In the genomic region with DNA sequence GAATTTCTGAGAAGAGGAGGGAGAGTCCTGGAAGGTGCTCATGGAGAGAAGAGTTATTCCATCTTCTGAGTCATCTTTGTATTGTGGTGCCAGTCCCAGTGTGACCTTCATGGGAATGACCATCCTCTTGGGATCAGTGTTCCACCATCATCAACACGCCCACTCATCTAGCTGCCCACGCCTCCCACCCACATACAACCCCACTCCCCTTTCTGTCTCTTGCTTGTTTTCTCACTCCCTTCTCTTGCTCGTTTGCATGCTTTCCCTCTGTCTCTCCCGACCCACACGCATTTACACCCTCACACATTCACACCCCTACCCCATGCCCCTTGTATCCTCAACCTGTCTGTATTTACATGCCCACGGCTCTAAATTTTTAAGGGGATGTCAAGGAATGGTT, we compare ENCODE assay signal across 19 cellular contexts.
DNase-seq lines count a peak whose midpoint lies in the region; ATAC-seq, FAIRE-seq and TF ChIP-seq lines count a peak whose summit lies in the region.
"Had no signal": no experiment of that assay in that cellular context is flagged by ENCODE, and none has a peak within 500 bp of the region (broad histone marks: within the 10 kb centered on the region; RNA-seq: fewer than 3 reads in every experiment).

No MANE protein-coding gene starts in this region.

- TF ChIP-seq CTCF in heart left ventricle (IDR thresholded peaks at IDR 0.05) (no peak), gastroesophageal sphincter (IDR thresholded peaks at IDR 0.05) (no peak), SK-N-SH (IDR thresholded peaks at IDR 0.05) (no peak)

- H3F3A ChIP-seq in SK-N-SH (replicated peaks; ENCODE audit: insufficient read depth) = no peaks in the 10 kb centered on the region

- no peak for DNase-seq in heart left ventricle
- DNase-seq in left ventricle myocardium superior = no peak
- no peak for DNase-seq in CD8-positive, alpha-beta memory T cell
- DNase-seq in H54 (ENCODE audit: insufficient read length, low spot score) = no peak
- DNase-seq in SK-N-SH = no peak
- DNase-seq: CD4-positive, alpha-beta memory T cell; DMS53; GOT3; KBM-7; NCI-H187; NCI-H2107; NCI-H510A; NCI-H748 treated with DMSO at 0.1 percent for 48 hours; SHP77 had no signal

- POLR2A ChIA-PET in CD8-positive, alpha-beta memory T cell (lab: Charles Lee) = no interaction called here
- POLR2A ChIA-PET in SK-N-SH (lab: Yijun Ruan, JAX) = no interaction called here

- TF ChIP-seq POLR2A in heart left ventricle (IDR thresholded peaks at IDR 0.05) (no peak), H54 (IDR thresholded peaks at IDR 0.05; ENCODE audit: low read depth, low read length) (no peak), gastroesophageal sphincter (IDR thresholded peaks at IDR 0.05) (no peak)

- H3K9me3 ChIP-seq in heart left ventricle (no peaks in the 10 kb centered on the region), skeletal muscle tissue (ENCODE audit: control insufficient read depth in 3 of 3, low read length in 3 of 3) (no peaks in the 10 kb centered on the region), gastroesophageal sphincter (no peaks in the 10 kb centered on the region), SK-N-SH (no peaks in the 10 kb centered on the region)
- no peaks in the 10 kb centered on the region for H3K9me3 ChIP-seq in CD8-positive, alpha-beta memory T cell (ENCODE audit: low read length)

- peaks cover 12 to 49% (median 17%) of the 10 kb centered on the region in 3 donors for H3K36me3 Mint-ChIP-seq in CD8-positive, alpha-beta memory T cell
- H3K36me3 Mint-ChIP-seq in dendritic cell treated with granulocyte-macrophage colony-stimulating factor and Interleukin-4, amounts not matched to agents 40 ng/mL and 50 ng/mL, for 4 days (ENCODE audit: low read depth) = peaks cover 70% of the 10 kb centered on the region

- H3K27me3 Mint-ChIP-seq in CD8-positive, alpha-beta memory T cell = peaks cover 0 to 1% of the 10 kb centered on the region in 2 donors
- no peaks in the 10 kb centered on the region for H3K27me3 Mint-ChIP-seq in dendritic cell treated with granulocyte-macrophage colony-stimulating factor and Interleukin-4, amounts not matched to agents 40 ng/mL and 50 ng/mL, for 4 days
- H3K27me3 Mint-ChIP-seq: B cell; CD4-positive, alpha-beta memory T cell had no signal

- intact Hi-C loops in heart left ventricle (cut with DNase I) = loop anchor here in 2 of 10 donors (5.0 to 10.0 kb wide), 2 partner anchors 284 to 472 kb away; a partner anchor contains a TSS
- intact Hi-C loops in left ventricle myocardium superior (cut with micrococcal nuclease) = no loop called here
- intact Hi-C loops in dendritic cell treated with granulocyte-macrophage colony-stimulating factor and Interleukin-4, amounts not matched to agents 40 ng/mL and 50 ng/mL, for 4 days (cut with micrococcal nuclease) = no loop called here

- TF ChIP-seq RAD21 in SK-N-SH (IDR thresholded peaks at IDR 0.05; ENCODE audit: low read length) = no peak

- WGBS in heart left ventricle, 4 donors = 86 to 94% (median 94%) methylated on average over 6 of the region's 6 CpGs
- 82 to 94% methylated on average over 5 to 6 of the region's 6 CpGs for WGBS in gastroesophageal sphincter (ENCODE audit: low coverage in 1 of 2), 2 donors
- WGBS in SK-N-SH (ENCODE audit: low lambda C conversion rate) = 93% methylated on average over 6 of the region's 6 CpGs

- H4K20me1 ChIP-seq in SK-N-SH (ENCODE audit: insufficient read depth) = no peaks in the 10 kb centered on the region

- H3K36me3 ChIP-seq in heart left ventricle (peaks cover 0 to 21% (median 7%) of the 10 kb centered on the region in 9 donors), skeletal muscle tissue (ENCODE audit: control insufficient read depth in 3 of 3, insufficient read depth in 3 of 3, low read length in 3 of 3) (no peaks in the 10 kb centered on the region), gastroesophageal sphincter (peaks cover 0 to 12% of the 10 kb centered on the region in 2 donors), SK-N-SH (replicated peaks in 1 of 2; ENCODE audit: control insufficient read depth in 1 of 2, insufficient read depth in 2 of 2, low read length in 1 of 2) (peaks cover 0 to 30% of the 10 kb centered on the region in 2 experiments)
- peaks cover 16% of the 10 kb centered on the region for H3K36me3 ChIP-seq in CD8-positive, alpha-beta memory T cell (ENCODE audit: insufficient read depth, low read length)

- H3K9me3 Mint-ChIP-seq in CD8-positive, alpha-beta memory T cell = no peaks in the 10 kb centered on the region
- H3K9me3 Mint-ChIP-seq in dendritic cell treated with granulocyte-macrophage colony-stimulating factor and Interleukin-4, amounts not matched to agents 40 ng/mL and 50 ng/mL, for 4 days = no peaks in the 10 kb centered on the region
- H3K9me3 Mint-ChIP-seq: CD4-positive, alpha-beta memory T cell had no signal

- H3K4me1 ChIP-seq in heart left ventricle = peaks cover 7 to 92% (median 70%) of the 10 kb centered on the region in 12 donors
- H3K4me1 ChIP-seq in CD8-positive, alpha-beta memory T cell (ENCODE audit: insufficient read depth, low read length) = peaks cover 16% of the 10 kb centered on the region
- H3K4me1 ChIP-seq in skeletal muscle tissue (ENCODE audit: control insufficient read depth in 3 of 3, insufficient read depth in 3 of 3, low read length in 3 of 3) = peaks cover 20 to 33% (median 22%) of the 10 kb centered on the region in 3 donors
- peaks cover 0 to 28% (median 0%) of the 10 kb centered on the region in 3 donors for H3K4me1 ChIP-seq in gastroesophageal sphincter
- H3K4me1 ChIP-seq in SK-N-SH (ENCODE audit: control insufficient read depth in 1 of 2, insufficient read depth in 2 of 2, low read depth in 1 of 2, low read length in 1 of 2) = peaks cover 8% of the 10 kb centered on the region in 2 experiments; a peak in 3 of 4 replicates

- peaks cover 67 to 74% (median 71%) of the 10 kb centered on the region in 3 donors for H3K4me1 Mint-ChIP-seq in CD8-positive, alpha-beta memory T cell
- H3K4me1 Mint-ChIP-seq in dendritic cell treated with granulocyte-macrophage colony-stimulating factor and Interleukin-4, amounts not matched to agents 40 ng/mL and 50 ng/mL, for 4 days (ENCODE audit: low read depth) = peaks cover 62% of the 10 kb centered on the region

- H3K27ac Mint-ChIP-seq in CD8-positive, alpha-beta memory T cell = peak overlapping the region; percentile 86 to 97 (median 95)
- H3K27ac Mint-ChIP-seq in dendritic cell treated with granulocyte-macrophage colony-stimulating factor and Interleukin-4, amounts not matched to agents 40 ng/mL and 50 ng/mL, for 4 days = peak overlapping the region; percentile 79
- H3K27ac Mint-ChIP-seq: B cell had no signal

- H3K27me3 ChIP-seq in heart left ventricle = no peaks in the 10 kb centered on the region
- no peaks in the 10 kb centered on the region for H3K27me3 ChIP-seq in CD8-positive, alpha-beta memory T cell (ENCODE audit: insufficient read depth, low read length, poor library complexity, severe bottlenecking)
- H3K27me3 ChIP-seq in skeletal muscle tissue (ENCODE audit: control insufficient read depth in 3 of 3, insufficient read depth in 3 of 3, low read length in 3 of 3) = no peaks in the 10 kb centered on the region
- no peaks in the 10 kb centered on the region for H3K27me3 ChIP-seq in gastroesophageal sphincter
- no peaks in the 10 kb centered on the region for H3K27me3 ChIP-seq in SK-N-SH (ENCODE audit: insufficient read depth)

- H3K27ac ChIP-seq in heart left ventricle (peak overlapping the region; percentile 35 to 87 (median 70)), skeletal muscle tissue (ENCODE audit: low read depth, low read length) (peak overlapping the region; percentile 66), gastroesophageal sphincter (peak overlapping the region in 2 of 4 donors; percentile 24 to 40), SK-N-SH (ENCODE audit: low read depth in 2 of 2, low read length in 1 of 2) (no peak overlapping the region)
- peak overlapping the region; percentile 13 for H3K27ac ChIP-seq in CD8-positive, alpha-beta memory T cell (ENCODE audit: low read depth, low read length)

- no peak overlapping the region for H3K9ac ChIP-seq in skeletal muscle tissue (ENCODE audit: low read depth in 1 of 3, low read length in 3 of 3)
- H3K9ac ChIP-seq in SK-N-SH = no peak overlapping the region

- no peak overlapping the region for H3K4me2 ChIP-seq in SK-N-SH

- no peak overlapping the region for H2AFZ ChIP-seq in SK-N-SH (ENCODE audit: low read depth)

- TF ChIP-seq EP300 in gastroesophageal sphincter (IDR thresholded peaks at IDR 0.05) = no peak
- TF ChIP-seq EP300 in SK-N-SH (IDR thresholded peaks at IDR 0.05; ENCODE audit: borderline replicate concordance in 1 of 2, low read depth in 1 of 2, low read length in 1 of 2) = no peak

- peak overlapping the region in 2 of 7 donors; percentile 59 to 68 for H3K4me3 Mint-ChIP-seq in CD8-positive, alpha-beta memory T cell
- no peak overlapping the region for H3K4me3 Mint-ChIP-seq in dendritic cell treated with granulocyte-macrophage colony-stimulating factor and Interleukin-4, amounts not matched to agents 40 ng/mL and 50 ng/mL, for 4 days
- H3K4me3 Mint-ChIP-seq: B cell had no signal

- no peaks in the 10 kb centered on the region for H3K79me2 ChIP-seq in SK-N-SH (ENCODE audit: insufficient read depth)

- H3K4me3 ChIP-seq in heart left ventricle (no peak overlapping the region), skeletal muscle tissue (ENCODE audit: low read length in 3 of 3) (no peak overlapping the region), gastroesophageal sphincter (no peak overlapping the region), SK-N-SH (ENCODE audit: low read depth in 2 of 2, low read length in 1 of 2) (no peak overlapping the region)
- no peak overlapping the region for H3K4me3 ChIP-seq in CD8-positive, alpha-beta memory T cell (ENCODE audit: low read length)

- CTCF ChIA-PET in CD8-positive, alpha-beta memory T cell (lab: Charles Lee) = interaction anchor here (1.3 kb wide), 1 partner anchor 9 kb away, joined by 3 read pairs; no protein-coding TSS in a partner anchor
- CTCF ChIA-PET in SK-N-SH (lab: Yijun Ruan, JAX) = interaction anchor here (1.0 to 1.3 kb wide), 2 partner anchors 9 to 73 kb away, joined by 3 to 4 read pairs; no protein-coding TSS in a partner anchor

- no peak for ATAC-seq in heart left ventricle
- ATAC-seq in left ventricle myocardium superior = no peak
- no peak for ATAC-seq in gastroesophageal sphincter

- H3K9me2 ChIP-seq in SK-N-SH = no peaks in the 10 kb centered on the region

- no peak for FAIRE-seq in H54 (lab: Jason Lieb, UNC)
- FAIRE-seq: RCC 7860 had no signal

TF ChIP-seq in SK-N-SH, 30 proteins besides CTCF, POLR2A, EP300 and RAD21 (continues in another document):
- TF ChIP-seq, protein P1, sequence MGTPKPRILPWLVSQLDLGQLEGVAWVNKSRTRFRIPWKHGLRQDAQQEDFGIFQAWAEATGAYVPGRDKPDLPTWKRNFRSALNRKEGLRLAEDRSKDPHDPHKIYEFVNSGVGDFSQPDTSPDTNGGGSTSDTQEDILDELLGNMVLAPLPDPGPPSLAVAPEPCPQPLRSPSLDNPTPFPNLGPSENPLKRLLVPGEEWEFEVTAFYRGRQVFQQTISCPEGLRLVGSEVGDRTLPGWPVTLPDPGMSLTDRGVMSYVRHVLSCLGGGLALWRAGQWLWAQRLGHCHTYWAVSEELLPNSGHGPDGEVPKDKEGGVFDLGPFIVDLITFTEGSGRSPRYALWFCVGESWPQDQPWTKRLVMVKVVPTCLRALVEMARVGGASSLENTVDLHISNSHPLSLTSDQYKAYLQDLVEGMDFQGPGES (IDR thresholded peaks at IDR 0.05; ENCODE audit: low read depth, low read length) = no peak
- no peak for TF ChIP-seq TAF1 (IDR thresholded peaks at IDR 0.05; ENCODE audit: borderline replicate concordance, low read depth, low read length)
- no peak for TF ChIP-seq GABPA (IDR thresholded peaks at IDR 0.05; ENCODE audit: low read depth)

Comparison
In these comparisons a context has a peak if more than half of its experiments do, and no peak if none do; other contexts are left out.
1. H3K27ac ChIP-seq: peak in heart left ventricle (12 of 12), CD8-positive, alpha-beta memory T cell (single experiment) and skeletal muscle tissue (single experiment); none in SK-N-SH (0 of 2).